Comparison of ENCODE assay signal across 32 cellular contexts in genomic region chr21:42659416-42660117, GRCh38. TPM values are rescaled to one million over a fixed set of nuclear protein-coding genes. Genes with fewer than 3 reads are reported as not detected.
DNase-seq lines count a peak whose midpoint lies in the region; ATAC-seq and TF ChIP-seq lines count a peak whose summit lies in the region.
"Had no signal": no experiment of that assay in that cellular context is flagged by ENCODE, and none has a peak within 500 bp of the region (broad histone marks: within the 10 kb centered on the region; RNA-seq: fewer than 3 reads in every experiment).

No MANE protein-coding gene starts in this region.

- no peak overlapping the region for H3K4me3 Mint-ChIP-seq in CD8-positive, alpha-beta T cell
- H3K4me3 Mint-ChIP-seq: activated CD4-positive, alpha-beta T cell treated with anti-CD3 and anti-CD28 coated beads, Interleukin-2, amount 10 ng/mL, durations not matched to agents 7 days and 5 days; activated CD8-positive, alpha-beta memory T cell treated with anti-CD3 and anti-CD28 coated beads, Interleukin-2, amount 10 ng/mL, durations not matched to agents 7 days and 5 days; activated naive CD4-positive, alpha-beta T cell treated with anti-CD3 and anti-CD28 coated beads, Interleukin-2, amount 10 ng/mL, durations not matched to agents 7 days and 5 days; activated T-cell treated with anti-CD3 and anti-CD28 coated beads, Interleukin-2, amount 50 U/mL, for 72 hours; CD14-positive monocyte; GM23338; mesothelial cell of epicardium; stimulated activated effector memory CD8-positive, alpha-beta T cell treated with anti-CD3 and anti-CD28 coated beads, Interleukin-12 subunit alpha, Interleukin-12 subunit beta, amount 100 ng/mL, for 72 hours had no signal

- no TSS peak for BruUV-seq in IMR-90 (replicated peaks; lab: Mats Ljungman, UMichigan)

- H2BK5ac ChIP-seq in IMR-90 (ENCODE audit: low read depth, low read length, poor library complexity, severe bottlenecking) (no peak overlapping the region), neuronal stem cell (ENCODE audit: low read length) (peak overlapping the region; percentile 42)

- no peak for DNase-seq in CD8-positive, alpha-beta T cell
- no peak for DNase-seq in IMR-90
- no peak for DNase-seq in neuronal stem cell (ENCODE audit: low spot score)
- no peak for DNase-seq in NK-92 treated with Interleukin-12 subunit alpha and Interleukin-12 subunit beta, amount 100 ng/mL, for 24 hours (lab: John Stamatoyannopoulos, UW)
- no peak for DNase-seq in NCI-H2171 (lab: John Stamatoyannopoulos, UW)
- DNase-seq: activated CD4-positive, alpha-beta T cell treated with anti-CD3 and anti-CD28 coated beads, Interleukin-2, amount 10 ng/mL, durations not matched to agents 7 days and 5 days; activated CD8-positive, alpha-beta memory T cell treated with anti-CD3 and anti-CD28 coated beads, Interleukin-2, amount 10 ng/mL, durations not matched to agents 7 days and 5 days; activated naive CD4-positive, alpha-beta T cell treated with anti-CD3 and anti-CD28 coated beads, Interleukin-2, amount 10 ng/mL, durations not matched to agents 7 days and 5 days; activated T-cell treated with anti-CD3 and anti-CD28 coated beads, Interleukin-2, amount 50 U/mL, for 72 hours; cortex of kidney; esophagus squamous epithelium; Kasumi-1; naive thymus-derived CD8-positive, alpha-beta T cell; NCI-H1048; NCI-H1930; NCI-H226; NCI-H774; PC-3; retina; SHP77 treated with DMSO at 0.1 percent for 48 hours; stimulated activated CD4-positive, alpha-beta T cell treated with anti-CD3 and anti-CD28 coated beads, Interleukin-2, amount 100 ng/mL, for 48 hours; T-helper 1 cell; testis had no signal

- no peak overlapping the region for H2BK20ac ChIP-seq in IMR-90 (ENCODE audit: low read depth, low read length)

- peaks cover 2% of the 10 kb centered on the region for H3K36me3 Mint-ChIP-seq in CD8-positive, alpha-beta T cell
- H3K36me3 Mint-ChIP-seq: activated CD8-positive, alpha-beta memory T cell treated with anti-CD3 and anti-CD28 coated beads, Interleukin-2, amount 10 ng/mL, durations not matched to agents 7 days and 5 days; activated naive CD4-positive, alpha-beta T cell treated with anti-CD3 and anti-CD28 coated beads, Interleukin-2, amount 10 ng/mL, durations not matched to agents 7 days and 5 days; CD14-positive monocyte; stimulated activated effector memory CD8-positive, alpha-beta T cell treated with anti-CD3 and anti-CD28 coated beads, Interleukin-12 subunit alpha, Interleukin-12 subunit beta, amount 100 ng/mL, for 72 hours had no signal

- H4K8ac ChIP-seq in IMR-90 (ENCODE audit: low read depth in 2 of 2, low read length in 2 of 2) (no peak overlapping the region), neuronal stem cell (ENCODE audit: low read depth, low read length) (no peak overlapping the region)

- H3K36me3 ChIP-seq in CD8-positive, alpha-beta T cell (ENCODE audit: insufficient read depth, low read length) = no peaks in the 10 kb centered on the region
- H3K36me3 ChIP-seq in IMR-90 (ENCODE audit: control insufficient read depth, insufficient read depth, low read length) (no peaks in the 10 kb centered on the region), neuronal stem cell (replicated peaks in 1 of 2; ENCODE audit: control insufficient read depth in 2 of 2, insufficient read depth in 2 of 2, low read length in 2 of 2) (peaks cover 23 to 28% of the 10 kb centered on the region in 2 donors)
- H3K36me3 ChIP-seq: esophagus squamous epithelium, vagina had no signal

- no peak overlapping the region for H4K5ac ChIP-seq in IMR-90 (ENCODE audit: low read depth, low read length)

- CTCF ChIA-PET in CD8-positive, alpha-beta T cell (lab: Charles Lee) = interaction anchor here (0.7 kb wide), 1 partner anchor 158 kb away, joined by 3 read pairs; no protein-coding TSS in a partner anchor
- CTCF ChIA-PET in IMR-90 (lab: Yijun Ruan, JAX) = no interaction called here

- peaks cover 13% of the 10 kb centered on the region for H3K9me1 ChIP-seq in IMR-90 (ENCODE audit: insufficient read depth, low read length)

- H3K18ac ChIP-seq in IMR-90 (ENCODE audit: low read depth, low read length) (no peak overlapping the region), neuronal stem cell (ENCODE audit: low read length) (no peak overlapping the region)

- H2AK5ac ChIP-seq in IMR-90 (ENCODE audit: low read depth, low read length) (no peak overlapping the region), neuronal stem cell (ENCODE audit: low read depth, low read length) (no peak overlapping the region)

- H3K4me1 ChIP-seq in CD8-positive, alpha-beta T cell (ENCODE audit: insufficient read depth, low read length) = peaks cover 16% of the 10 kb centered on the region
- H3K4me1 ChIP-seq in IMR-90 (ENCODE audit: control insufficient read depth, insufficient read depth, low read length) (peaks cover 2% of the 10 kb centered on the region; the same call in 1 of the 2 replicates), neuronal stem cell (ENCODE audit: control insufficient read depth in 2 of 2, insufficient read depth in 1 of 2, low read depth in 1 of 2, low read length in 2 of 2) (peaks cover 7 to 26% of the 10 kb centered on the region in 2 donors)

- H2BK120ac ChIP-seq in IMR-90 (ENCODE audit: low read depth, low read length) = no peak overlapping the region
- H2BK120ac ChIP-seq in neuronal stem cell (ENCODE audit: low read depth, low read length) = no peak overlapping the region

- H3K4me1 Mint-ChIP-seq in CD8-positive, alpha-beta T cell (ENCODE audit: low read depth) = peaks cover 22% of the 10 kb centered on the region

- POLR2A ChIA-PET in CD8-positive, alpha-beta T cell (lab: Charles Lee) = no interaction called here
- POLR2A ChIA-PET in IMR-90 (lab: Charles Lee; ENCODE audit: unreplicated experiment) = no interaction called here

- H3K23ac ChIP-seq in IMR-90 (ENCODE audit: low read depth, low read length) (no peak overlapping the region), neuronal stem cell (ENCODE audit: low read depth, low read length, poor library complexity) (peak overlapping the region; percentile 17)

- H3K4me3 ChIP-seq in CD8-positive, alpha-beta T cell (ENCODE audit: low read depth, low read length) = no peak overlapping the region
- no peak overlapping the region for H3K4me3 ChIP-seq in IMR-90 (ENCODE audit: insufficient read depth, low read depth, low read length)
- H3K4me3 ChIP-seq in neuronal stem cell (ENCODE audit: low read length in 2 of 2) = no peak overlapping the region
- H3K4me3 ChIP-seq: esophagus squamous epithelium, GM23338, hepatocyte, testis, vagina had no signal

- peaks cover 11% of the 10 kb centered on the region for H4K20me1 ChIP-seq in IMR-90 (ENCODE audit: insufficient read depth, low read length)

- TF ChIP-seq POLR2A in IMR-90 (IDR thresholded peaks at IDR 0.05; ENCODE audit: low read depth, low read length) = no peak

- no peak for TF ChIP-seq CTCF in CD8-positive, alpha-beta T cell (IDR thresholded peaks at IDR 0.05)
- no peak for TF ChIP-seq CTCF in IMR-90 (conservative IDR thresholded peaks at IDR 0.05; ENCODE audit: low read depth, low read length)
- TF ChIP-seq CTCF in VCaP (conservative IDR thresholded peaks at IDR 0.05) = no peak

- H3K14ac ChIP-seq in IMR-90 (replicated peaks; ENCODE audit: low read depth, low read length) (no peak overlapping the region), neuronal stem cell (ENCODE audit: low read length) (no peak overlapping the region)

- H3K56ac ChIP-seq in IMR-90 (ENCODE audit: extremely low read depth, insufficient read depth, low read length) = no peak overlapping the region

- no peaks in the 10 kb centered on the region for H3K27me3 ChIP-seq in CD8-positive, alpha-beta T cell (ENCODE audit: insufficient read depth, low read length)
- H3K27me3 ChIP-seq in IMR-90 (ENCODE audit: control insufficient read depth, insufficient read depth, low read length) = peaks cover 17% of the 10 kb centered on the region
- H3K27me3 ChIP-seq in neuronal stem cell (ENCODE audit: control insufficient read depth in 3 of 3, insufficient read depth in 3 of 3, low read depth in 1 of 3, low read length in 3 of 3) = peaks cover 0 to 8% (median 0%) of the 10 kb centered on the region in 3 experiments
- H3K27me3 ChIP-seq: hepatocyte, testis, vagina had no signal

- H3K27me3 Mint-ChIP-seq in CD8-positive, alpha-beta T cell (ENCODE audit: low read depth) = no peaks in the 10 kb centered on the region

- H3K9ac ChIP-seq in IMR-90 (ENCODE audit: low read depth, low read length) = no peak overlapping the region
- H3K9ac ChIP-seq in neuronal stem cell (ENCODE audit: low read depth, low read length, poor library complexity) = no peak overlapping the region

- H3K9me3 Mint-ChIP-seq in CD8-positive, alpha-beta T cell = no peaks in the 10 kb centered on the region
- H3K9me3 Mint-ChIP-seq: activated CD4-positive, alpha-beta T cell treated with anti-CD3 and anti-CD28 coated beads, Interleukin-2, amount 10 ng/mL, durations not matched to agents 7 days and 5 days; activated naive CD4-positive, alpha-beta T cell treated with anti-CD3 and anti-CD28 coated beads, Interleukin-2, amount 10 ng/mL, durations not matched to agents 7 days and 5 days; activated T-cell treated with anti-CD3 and anti-CD28 coated beads, Interleukin-2, amount 50 U/mL, for 72 hours; GM23338; mesothelial cell of epicardium; naive thymus-derived CD8-positive, alpha-beta T cell; stimulated activated effector memory CD8-positive, alpha-beta T cell treated with anti-CD3 and anti-CD28 coated beads, Interleukin-12 subunit alpha, Interleukin-12 subunit beta, amount 100 ng/mL, for 72 hours had no signal

- H3K79me1 ChIP-seq in IMR-90 (ENCODE audit: low read depth in 1 of 2, low read length in 2 of 2) (0 out of 4 replicates have a peak, but pooled peaks cover 0 to 8% of the 10 kb centered on the region in 2 experiments), neuronal stem cell (ENCODE audit: low read depth, low read length) (peaks cover 31% of the 10 kb centered on the region)

- in situ Hi-C loops in IMR-90 (cut with MboI; ENCODE audit: low sequenced_read_pairs) = no loop called here

- H3K27ac Mint-ChIP-seq in CD8-positive, alpha-beta T cell = peak overlapping the region; percentile 55
- H3K27ac Mint-ChIP-seq: activated CD4-positive, alpha-beta T cell treated with anti-CD3 and anti-CD28 coated beads, Interleukin-2, amount 10 ng/mL, durations not matched to agents 7 days and 5 days; activated CD8-positive, alpha-beta memory T cell treated with anti-CD3 and anti-CD28 coated beads, Interleukin-2, amount 10 ng/mL, durations not matched to agents 7 days and 5 days; activated naive CD4-positive, alpha-beta T cell treated with anti-CD3 and anti-CD28 coated beads, Interleukin-2, amount 10 ng/mL, durations not matched to agents 7 days and 5 days; activated T-cell treated with anti-CD3 and anti-CD28 coated beads, Interleukin-2, amount 50 U/mL, for 72 hours; CD14-positive monocyte; GM23338; mesothelial cell of epicardium; stimulated activated effector memory CD8-positive, alpha-beta T cell treated with anti-CD3 and anti-CD28 coated beads, Interleukin-12 subunit alpha, Interleukin-12 subunit beta, amount 100 ng/mL, for 72 hours had no signal

- peak overlapping the region; percentile 55 for H2AK9ac ChIP-seq in IMR-90 (replicated peaks; ENCODE audit: low read depth, low read length, poor library complexity)

- no peak overlapping the region for H2BK12ac ChIP-seq in neuronal stem cell (ENCODE audit: low read length)

- no peak overlapping the region for H3K4ac ChIP-seq in IMR-90 (ENCODE audit: low read depth, low read length)
- no peak overlapping the region for H3K4ac ChIP-seq in neuronal stem cell (ENCODE audit: low read length)

- dilution Hi-C loops in IMR-90 (cut with HindIII; ENCODE audit: low sequenced_read_pairs, unreplicated experiment) = no loop called here

- no peak overlapping the region for H3K27ac ChIP-seq in CD8-positive, alpha-beta T cell (ENCODE audit: low read depth, low read length)
- H3K27ac ChIP-seq in IMR-90 (ENCODE audit: insufficient read depth, low read length) = no peak overlapping the region
- peak overlapping the region; percentile 100 for H3K27ac ChIP-seq in VCaP
- H3K27ac ChIP-seq in neuronal stem cell (replicated peaks; ENCODE audit: low read length) = no peak overlapping the region
- H3K27ac ChIP-seq: esophagus squamous epithelium, hepatocyte, testis, vagina had no signal

- H3K9me3 ChIP-seq in CD8-positive, alpha-beta T cell (ENCODE audit: low read length) = no peaks in the 10 kb centered on the region
- H3K9me3 ChIP-seq in IMR-90 (ENCODE audit: control insufficient read depth, insufficient read depth, low read length) (no peaks in the 10 kb centered on the region), neuronal stem cell (replicated peaks in 1 of 2; ENCODE audit: control insufficient read depth in 2 of 2, insufficient read depth in 1 of 2, low read depth in 1 of 2, low read length in 2 of 2) (peaks cover 0 to 9% of the 10 kb centered on the region in 2 donors)
- H3K9me3 ChIP-seq: esophagus squamous epithelium, testis, vagina had no signal

- H2AFZ ChIP-seq in IMR-90 (replicated peaks; ENCODE audit: low read length, poor library complexity) (no peak overlapping the region), neuronal stem cell (ENCODE audit: low read length) (no peak overlapping the region)
- H2AFZ ChIP-seq: GM23338, hepatocyte had no signal

- WGBS in IMR-90 (ENCODE audit: extremely low coverage in 2 of 2, insufficient read length in 1 of 2), 2 experiments = 82% methylated on average over 14 of the region's 21 CpGs; no CpG with 5 or more reads in 1 of the 2 experiments
- no CpG with 5 or more reads among the region's 21 CpGs for WGBS in neuronal stem cell (ENCODE audit: extremely low coverage in 2 of 2, insufficient read length in 2 of 2, insufficient replicate concordance in 1 of 2), 2 donors

- H4K91ac ChIP-seq in IMR-90 (ENCODE audit: insufficient read depth, low read depth, low read length) (no peak overlapping the region), neuronal stem cell (ENCODE audit: low read depth, low read length, poor library complexity) (no peak overlapping the region)

- TF ChIP-seq RAD21 in IMR-90 (IDR thresholded peaks at IDR 0.05; ENCODE audit: low read length) = no peak

- H3K4me2 ChIP-seq in IMR-90 (ENCODE audit: low read depth, low read length) (no peak overlapping the region), neuronal stem cell (ENCODE audit: insufficient read depth, low read length, poor library complexity, severe bottlenecking) (no peak overlapping the region)
- H3K4me2 ChIP-seq: GM23338, hepatocyte had no signal

- H2BK15ac ChIP-seq in IMR-90 (ENCODE audit: low read depth, low read length) = no peak overlapping the region
- no peak overlapping the region for H2BK15ac ChIP-seq in neuronal stem cell (ENCODE audit: low read length)

- intact Hi-C loops in CD8-positive, alpha-beta T cell (cut with DNase I, micrococcal nuclease) = no loop called here
- intact Hi-C loops in IMR-90 (cut with micrococcal nuclease) = loop anchor here (10.0 kb wide), 1 partner anchor 155 kb away; no protein-coding TSS in a partner anchor

- no peak for ATAC-seq in CD8-positive, alpha-beta T cell
- no peak for ATAC-seq in IMR-90 (ENCODE audit: low read depth)
- no peak for ATAC-seq in HG03045 (IDR thresholded peaks at IDR 0.05; ENCODE audit: unreplicated experiment)
- ATAC-seq in HG03196 (IDR thresholded peaks at IDR 0.05; ENCODE audit: unreplicated experiment) = no peak
- ATAC-seq: activated CD8-positive, alpha-beta memory T cell treated with anti-CD3 and anti-CD28 coated beads, Interleukin-2, amount 10 ng/mL, durations not matched to agents 7 days and 5 days; activated T-cell treated with anti-CD3 and anti-CD28 coated beads, Interleukin-2, amount 50 U/mL, for 72 hours; GM23338; naive thymus-derived CD8-positive, alpha-beta T cell; PC-3; stimulated activated effector memory CD8-positive, alpha-beta T cell treated with anti-CD3 and anti-CD28 coated beads, Interleukin-12 subunit alpha, Interleukin-12 subunit beta, amount 100 ng/mL, for 72 hours had no signal

RNA-seq across cellular contexts. Expression of gene PDE9A, which starts 6.1 kb away (rescaled TPM):
- total RNA-seq in CD8-positive, alpha-beta T cell = 10 to 100 TPM; 11.2 to 12.2 TPM
- 0.56 and 0.90 TPM in 2 replicates for total RNA-seq in IMR-90 (2012; rRNA removed)
- 0.89 and 1.1 TPM in 2 replicates for polyA plus RNA-seq in IMR-90 (2012; rRNA removed)
- 0.63 and 1.4 TPM in 2 replicates for polyA plus RNA-seq in IMR-90 (2012; cell fraction: cytosol; rRNA removed)
- 0.84 and 1.3 TPM in 2 replicates for polyA plus RNA-seq in IMR-90 (2012; cell fraction: nucleus; rRNA removed; ENCODE audit: low replicate concordance)
- 44.9 TPM for polyA plus RNA-seq in neuronal stem cell (2013, experiment 1 of 2)
- 45.6 TPM for polyA plus RNA-seq in neuronal stem cell (2013, experiment 2 of 2)
